Comparison of ENCODE assay signal across 1 cellular context in the genomic region with DNA sequence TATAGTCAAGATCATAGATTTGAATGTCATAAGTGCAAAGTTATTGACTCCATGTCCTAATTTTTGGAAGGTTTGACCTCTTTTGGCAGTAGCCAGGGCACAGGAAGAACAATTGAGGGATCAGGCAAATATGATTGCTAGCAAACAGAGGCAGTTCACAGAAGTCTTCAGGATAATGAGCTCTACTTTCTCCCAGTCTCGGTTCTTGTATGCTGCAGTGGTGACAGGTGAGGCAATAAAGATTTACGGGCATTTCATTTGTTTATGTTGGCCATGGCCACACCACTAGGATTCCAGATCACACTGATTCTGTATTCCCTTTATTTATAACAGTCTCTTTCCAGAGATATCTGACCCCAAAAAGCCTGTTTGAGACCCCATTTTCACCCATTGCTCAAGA.
TF ChIP-seq lines count a peak whose summit lies in the region.

No MANE protein-coding gene starts in this region.

TF ChIP-seq in HEK293, 187 proteins besides CTCF, POLR2A, EP300 and RAD21 (continued from another document):
- TF ChIP-seq, protein P1, sequence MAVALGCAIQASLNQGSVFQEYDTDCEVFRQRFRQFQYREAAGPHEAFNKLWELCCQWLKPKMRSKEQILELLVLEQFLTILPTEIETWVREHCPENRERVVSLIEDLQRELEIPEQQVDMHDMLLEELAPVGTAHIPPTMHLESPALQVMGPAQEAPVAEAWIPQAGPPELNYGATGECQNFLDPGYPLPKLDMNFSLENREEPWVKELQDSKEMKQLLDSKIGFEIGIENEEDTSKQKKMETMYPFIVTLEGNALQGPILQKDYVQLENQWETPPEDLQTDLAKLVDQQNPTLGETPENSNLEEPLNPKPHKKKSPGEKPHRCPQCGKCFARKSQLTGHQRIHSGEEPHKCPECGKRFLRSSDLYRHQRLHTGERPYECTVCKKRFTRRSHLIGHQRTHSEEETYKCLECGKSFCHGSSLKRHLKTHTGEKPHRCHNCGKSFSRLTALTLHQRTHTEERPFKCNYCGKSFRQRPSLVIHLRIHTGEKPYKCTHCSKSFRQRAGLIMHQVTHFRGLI (tag by site-specific recombination; IDR thresholded peaks at IDR 0.05), result peak; percentile 30; the same call in 1 of the 2 replicates
- no peak for TF ChIP-seq ZNF426 (tag by site-specific recombination; IDR thresholded peaks at IDR 0.05)
- TF ChIP-seq, protein P2, sequence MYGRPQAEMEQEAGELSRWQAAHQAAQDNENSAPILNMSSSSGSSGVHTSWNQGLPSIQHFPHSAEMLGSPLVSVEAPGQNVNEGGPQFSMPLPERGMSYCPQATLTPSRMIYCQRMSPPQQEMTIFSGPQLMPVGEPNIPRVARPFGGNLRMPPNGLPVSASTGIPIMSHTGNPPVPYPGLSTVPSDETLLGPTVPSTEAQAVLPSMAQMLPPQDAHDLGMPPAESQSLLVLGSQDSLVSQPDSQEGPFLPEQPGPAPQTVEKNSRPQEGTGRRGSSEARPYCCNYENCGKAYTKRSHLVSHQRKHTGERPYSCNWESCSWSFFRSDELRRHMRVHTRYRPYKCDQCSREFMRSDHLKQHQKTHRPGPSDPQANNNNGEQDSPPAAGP (tag by site-specific recombination; IDR thresholded peaks at IDR 0.05), result no peak
- no peak for TF ChIP-seq ZNF626 (tag by site-specific recombination; IDR thresholded peaks at IDR 0.05)
- no peak for TF ChIP-seq KLF10 (tag by site-specific recombination; IDR thresholded peaks at IDR 0.05)
- TF ChIP-seq ZNF701 (tag by site-specific recombination; IDR thresholded peaks at IDR 0.05), result no peak
- TF ChIP-seq, protein P3, sequence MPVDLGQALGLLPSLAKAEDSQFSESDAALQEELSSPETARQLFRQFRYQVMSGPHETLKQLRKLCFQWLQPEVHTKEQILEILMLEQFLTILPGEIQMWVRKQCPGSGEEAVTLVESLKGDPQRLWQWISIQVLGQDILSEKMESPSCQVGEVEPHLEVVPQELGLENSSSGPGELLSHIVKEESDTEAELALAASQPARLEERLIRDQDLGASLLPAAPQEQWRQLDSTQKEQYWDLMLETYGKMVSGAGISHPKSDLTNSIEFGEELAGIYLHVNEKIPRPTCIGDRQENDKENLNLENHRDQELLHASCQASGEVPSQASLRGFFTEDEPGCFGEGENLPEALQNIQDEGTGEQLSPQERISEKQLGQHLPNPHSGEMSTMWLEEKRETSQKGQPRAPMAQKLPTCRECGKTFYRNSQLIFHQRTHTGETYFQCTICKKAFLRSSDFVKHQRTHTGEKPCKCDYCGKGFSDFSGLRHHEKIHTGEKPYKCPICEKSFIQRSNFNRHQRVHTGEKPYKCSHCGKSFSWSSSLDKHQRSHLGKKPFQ (tag by site-specific recombination; IDR thresholded peaks at IDR 0.05), result 0 out of 2 replicates have a peak, but pooled peaks have one; percentile 25
- no peak for TF ChIP-seq ZNF266 (tag by site-specific recombination; IDR thresholded peaks at IDR 0.05; ENCODE audit: low read depth)
- no peak for TF ChIP-seq ZNF433 (tag by site-specific recombination; IDR thresholded peaks at IDR 0.05; ENCODE audit: low read depth)
- no peak for TF ChIP-seq ZNF48 (tag by site-specific recombination; IDR thresholded peaks at IDR 0.05)
- TF ChIP-seq OSR2 (tag by site-specific recombination; IDR thresholded peaks at IDR 0.05), result peak; percentile 67; the same call in 1 of the 2 replicates
- peak; percentile 68 for TF ChIP-seq ZBTB17 (tag by site-specific recombination; IDR thresholded peaks at IDR 0.05)
